ENCODE assay signal across 34 cellular contexts in the genomic region with DNA sequence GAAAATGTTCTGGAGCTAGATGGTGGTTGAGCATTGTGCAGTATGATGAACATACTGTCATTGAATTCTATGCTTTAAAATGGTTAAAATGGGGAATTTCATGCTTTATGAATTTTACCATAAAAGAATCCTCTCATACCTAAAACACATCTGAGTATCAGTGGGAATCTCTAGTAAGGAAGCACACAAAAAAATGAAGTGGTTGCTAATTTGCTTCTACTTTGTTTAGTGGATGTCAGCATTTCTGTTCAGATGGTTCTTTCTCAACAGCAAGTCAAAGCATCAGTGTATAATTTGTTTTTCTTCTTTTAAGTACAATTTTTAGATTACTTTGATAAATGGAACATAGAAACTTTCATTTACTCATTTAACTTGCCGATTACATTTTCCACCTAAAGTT.
"Had no signal": no experiment of that assay in that cellular context is flagged by ENCODE, and none has a peak within 500 bp of the region (broad histone marks: within the 10 kb centered on the region; RNA-seq: fewer than 3 reads in every experiment).

No MANE protein-coding gene starts in this region.

- H3K27ac ChIP-seq: adrenal gland, body of pancreas, brain microvascular endothelial cell, breast epithelium, colonic mucosa, WERI-Rb-1 had no signal

- H3K36me3 ChIP-seq: adrenal gland, colonic mucosa, WERI-Rb-1 had no signal

- FAIRE-seq: TTC549 had no signal

- ATAC-seq: activated CD8-positive, alpha-beta T cell treated with anti-CD3 and anti-CD28 coated beads for 36 hours; activated naive CD4-positive, alpha-beta T cell treated with anti-CD3 and anti-CD28 coated beads, Interleukin-2, amount 50 U/mL, for 72 hours; activated T-cell treated with anti-CD3 and anti-CD28 coated beads, Interleukin-2, amount 50 U/mL, for 4 hours; activated T-cell treated with anti-CD3 and anti-CD28 coated beads, Interleukin-2, amount 50 U/mL, for 72 hours; activated T-helper 17 cell treated with anti-CD3 and anti-CD28 coated beads, Interleukin-2, amount 50 U/mL, for 72 hours; body of pancreas had no signal

- H3K4me1 ChIP-seq: body of pancreas, breast epithelium, colonic mucosa had no signal

- H3K27me3 ChIP-seq: adrenal gland, body of pancreas, brain microvascular endothelial cell, breast epithelium, colonic mucosa had no signal

- H3K9me3 ChIP-seq: adrenal gland, body of pancreas, breast epithelium, colonic mucosa had no signal

- H3K4me3 ChIP-seq: adrenal gland, body of pancreas, breast epithelium, colonic mucosa had no signal

- DNase-seq: activated B cell treated with CpG ODN at 0.5 μM for 24 hours; activated CD4-positive, alpha-beta memory T cell treated with anti-CD3 and anti-CD28 coated beads for 36 hours; activated CD4-positive, alpha-beta T cell treated with anti-CD3 and anti-CD28 coated beads for 4 hours; activated CD4-positive, alpha-beta T cell treated with anti-CD3 and anti-CD28 coated beads, Interleukin-2, amount 10 ng/mL, durations not matched to agents 24 days and 14 days; activated CD4-positive, alpha-beta T cell treated with anti-CD3 and anti-CD28 coated beads, Interleukin-2, amount 50 U/mL, for 1 hour; activated CD4-positive, alpha-beta T cell treated with anti-CD3 and anti-CD28 coated beads, Interleukin-2, amount 50 U/mL, for 4 hours; activated CD4-positive, CD25-positive, alpha-beta regulatory T cell treated with anti-CD3 and anti-CD28 coated beads, Interleukin-2, amount 50 U/mL, for 72 hours; activated CD8-positive, alpha-beta memory T cell treated with anti-CD3 and anti-CD28 coated beads, Interleukin-2, amount 50 U/mL, for 4 hours; activated CD8-positive, alpha-beta T cell treated with anti-CD3 and anti-CD28 coated beads for 36 hours; activated effector memory CD4-positive, alpha-beta T cell treated with anti-CD3 and anti-CD28 coated beads, Interleukin-2, amount 50 U/mL, for 16 hours; activated gamma-delta T cell treated with Interleukin-2 at 50 U/mL for 16 hours; activated naive CD4-positive, alpha-beta T cell; activated naive CD4-positive, alpha-beta T cell treated with anti-CD3 and anti-CD28 coated beads for 36 hours; activated naive CD4-positive, alpha-beta T cell treated with anti-CD3 and anti-CD28 coated beads, Interleukin-2, amount 50 U/mL, for 16 hours; activated naive CD8-positive, alpha-beta T cell treated with anti-CD3 and anti-CD28 coated beads for 36 hours; activated T-cell treated with anti-CD3 and anti-CD28 coated beads for 4 hours; activated T-cell treated with anti-CD3 and anti-CD28 coated beads, Interleukin-2, amount 50 U/mL, for 1 hour; activated T-cell treated with anti-CD3 and anti-CD28 coated beads, Interleukin-2, amount 50 U/mL, for 4 hours; activated T-cell treated with anti-CD3 and anti-CD28 coated beads, Interleukin-2, amount 50 U/mL, for 72 hours; adrenal gland; amniotic stem cell; aorta; body of pancreas; brain microvascular endothelial cell; central memory CD4-positive, alpha-beta T cell; cerebellar nuclear complex; colonic mucosa; T-helper 2 cell; T-helper 9 cell; WERI-Rb-1 had no signal
